8 cellular contexts compared by ENCODE assay signal in the genomic region with DNA sequence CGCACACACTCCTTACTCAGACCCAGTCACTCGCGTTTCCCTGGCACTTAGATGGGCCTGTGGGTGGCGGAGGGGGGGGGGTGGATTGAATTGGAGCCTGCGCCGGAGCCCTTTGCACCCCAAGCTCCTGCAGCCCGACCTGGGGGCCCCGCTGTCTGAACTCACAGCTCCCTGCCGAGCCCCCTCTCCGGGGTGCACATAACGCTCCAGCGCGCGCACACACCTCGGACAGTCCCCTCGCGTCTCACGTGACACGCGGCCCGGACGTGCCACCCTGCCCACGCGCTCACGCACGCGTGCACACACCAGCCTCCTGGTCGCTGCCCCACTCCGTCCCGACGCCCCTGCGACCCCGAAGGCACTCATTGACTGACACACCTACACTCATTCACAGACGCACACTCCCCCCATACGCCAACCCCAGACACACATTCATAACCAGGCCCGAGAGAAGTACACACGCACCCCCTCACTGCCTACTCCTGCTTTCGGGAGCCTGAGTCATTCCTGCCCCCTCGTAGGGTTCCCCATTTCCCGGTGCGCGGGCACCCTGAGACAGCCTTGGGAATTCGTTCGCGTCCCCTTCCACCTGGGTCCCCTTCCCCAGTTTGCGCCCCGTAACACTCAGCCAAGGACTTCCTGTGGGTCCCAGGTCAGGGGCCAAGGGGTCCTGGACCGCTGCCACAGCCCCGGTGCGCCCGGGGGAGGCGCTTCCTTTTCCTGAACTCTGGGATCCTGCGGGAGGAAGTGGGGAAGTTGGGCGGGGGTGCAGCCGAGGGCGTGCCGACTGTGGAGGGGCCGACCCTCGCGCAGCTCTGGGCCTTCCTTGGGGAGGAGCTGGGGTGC. TPM values are rescaled to one million over a fixed set of nuclear protein-coding genes. Genes with fewer than 3 reads are reported as not detected.
DNase-seq lines count a peak whose midpoint lies in the region; ATAC-seq and TF ChIP-seq lines count a peak whose summit lies in the region.

No MANE protein-coding gene starts in this region.

- H3K4me3 Mint-ChIP-seq in activated T-helper 2 cell treated with anti-CD3 and anti-CD28 coated beads, Interferon-gamma antibody, Interleukin-2, Interleukin-4, amounts not matched to agents 10 μg/mL and 5 μg/mL and 100 μg/mL, durations not matched to agents 14 hours and 24 hours and 36 hours (ENCODE audit: low read depth): peak overlapping the region; percentile 88
- peak overlapping the region; percentile 91 for H3K4me3 Mint-ChIP-seq in neural crest cell

- H3K27ac ChIP-seq in DOHH2 (ENCODE audit: low read depth, low read length) (no peak overlapping the region), vagina (peak overlapping the region; percentile 94)

- peaks cover 6% of the 10 kb centered on the region for H3F3A ChIP-seq in DOHH2 (ENCODE audit: control insufficient read depth, insufficient read depth)

- peak overlapping the region; percentile 73 for H3K4me3 ChIP-seq in DOHH2 (ENCODE audit: low read length)
- H3K4me3 ChIP-seq in fibroblast of villous mesenchyme (ENCODE audit: low read depth, low read length): peak overlapping the region; percentile 70
- peak overlapping the region; percentile 68 to 75 for H3K4me3 ChIP-seq in vagina

- peak overlapping the region; percentile 78 for H3K4me2 ChIP-seq in DOHH2 (ENCODE audit: low read length)

- ATAC-seq in GM19463 (IDR thresholded peaks at IDR 0.05; ENCODE audit: unreplicated experiment): no peak

- H3K27me3 ChIP-seq in DOHH2 (ENCODE audit: control insufficient read depth, low read length): peaks cover 4% of the 10 kb centered on the region; the same call in 1 of the 2 replicates
- no peaks in the 10 kb centered on the region for H3K27me3 ChIP-seq in vagina

- peaks cover 39% of the 10 kb centered on the region for H3K4me1 ChIP-seq in DOHH2 (ENCODE audit: control insufficient read depth, low read length)
- H3K4me1 ChIP-seq in vagina: peaks cover 35% of the 10 kb centered on the region

- intact Hi-C loops in activated T-helper 2 cell treated with anti-CD3 and anti-CD28 coated beads, Interferon-gamma antibody, Interleukin-2, Interleukin-4, amounts not matched to agents 10 μg/mL and 5 μg/mL and 100 μg/mL, durations not matched to agents 14 hours and 24 hours and 36 hours (cut with micrococcal nuclease): loop anchor here (5.0 kb wide), 2 partner anchors 33 to 107 kb away; no protein-coding TSS in a partner anchor
- intact Hi-C loops in vagina (cut with DNase I): no loop called here

- H3K9me2 ChIP-seq in DOHH2 (replicated peaks; ENCODE audit: control insufficient read depth, low read length): no peaks in the 10 kb centered on the region

- H4K20me1 ChIP-seq in DOHH2 (ENCODE audit: control insufficient read depth, insufficient read depth, low read depth, low read length): no peaks in the 10 kb centered on the region

- peaks cover 2% of the 10 kb centered on the region for H3K27me3 Mint-ChIP-seq in activated T-helper 2 cell treated with anti-CD3 and anti-CD28 coated beads, Interferon-gamma antibody, Interleukin-2, Interleukin-4, amounts not matched to agents 10 μg/mL and 5 μg/mL and 100 μg/mL, durations not matched to agents 14 hours and 24 hours and 36 hours (ENCODE audit: low read depth)
- no peaks in the 10 kb centered on the region for H3K27me3 Mint-ChIP-seq in neural crest cell (ENCODE audit: low read depth)

- TF ChIP-seq POLR2A in vagina (IDR thresholded peaks at IDR 0.05): no peak

- DNase-seq in NOMO-1 treated with DMSO at 0.1 percent for 48 hours (lab: John Stamatoyannopoulos, UW; ENCODE audit: unreplicated experiment) (peak; percentile 62), fibroblast of villous mesenchyme (ENCODE audit: low read depth) (peak; percentile 54), neural crest cell (ENCODE audit: low read depth, low spot score) (no peak), vagina (ENCODE audit: extremely low spot score in 2 of 2) (peak; percentile 88 to 94), NCI-H524 treated with DMSO at 0.1 percent for 48 hours (lab: John Stamatoyannopoulos, UW) (no peak)
- no peak for DNase-seq in activated T-helper 2 cell treated with anti-CD3 and anti-CD28 coated beads, Interferon-gamma antibody, Interleukin-2, Interleukin-4, amounts not matched to agents 10 μg/mL and 5 μg/mL and 100 μg/mL, durations not matched to agents 14 hours and 24 hours and 36 hours (ENCODE audit: low spot score)

- H3K9me3 ChIP-seq in DOHH2 (ENCODE audit: control insufficient read depth, insufficient read depth, low read length) (no peaks in the 10 kb centered on the region), vagina (no peaks in the 10 kb centered on the region)

- TF ChIP-seq CTCF in DOHH2 (IDR thresholded peaks at IDR 0.05; ENCODE audit: low read depth, low read length, poor library complexity, severe bottlenecking) (no peak), fibroblast of villous mesenchyme (IDR thresholded peaks at IDR 0.05; ENCODE audit: insufficient read depth, low read depth, low read length) (no peak), neural crest cell (conservative IDR thresholded peaks at IDR 0.05) (no peak), vagina (IDR thresholded peaks at IDR 0.05) (no peak)

- no peaks in the 10 kb centered on the region for H3K79me2 ChIP-seq in DOHH2 (ENCODE audit: control insufficient read depth, low read length)

- H3K36me3 ChIP-seq in DOHH2 (ENCODE audit: control insufficient read depth, low read length) (no peaks in the 10 kb centered on the region), vagina (peaks cover 0 to 5% of the 10 kb centered on the region in 2 donors)

- H3K4me1 Mint-ChIP-seq in activated T-helper 2 cell treated with anti-CD3 and anti-CD28 coated beads, Interferon-gamma antibody, Interleukin-2, Interleukin-4, amounts not matched to agents 10 μg/mL and 5 μg/mL and 100 μg/mL, durations not matched to agents 14 hours and 24 hours and 36 hours (ENCODE audit: low read depth): peaks cover 32% of the 10 kb centered on the region
- H3K4me1 Mint-ChIP-seq in neural crest cell: peaks cover 38% of the 10 kb centered on the region

- H3K27ac Mint-ChIP-seq in activated T-helper 2 cell treated with anti-CD3 and anti-CD28 coated beads, Interferon-gamma antibody, Interleukin-2, Interleukin-4, amounts not matched to agents 10 μg/mL and 5 μg/mL and 100 μg/mL, durations not matched to agents 14 hours and 24 hours and 36 hours: peak overlapping the region; percentile 86
- H3K27ac Mint-ChIP-seq in neural crest cell (ENCODE audit: unreplicated experiment): no peak overlapping the region

- H3K36me3 Mint-ChIP-seq in activated T-helper 2 cell treated with anti-CD3 and anti-CD28 coated beads, Interferon-gamma antibody, Interleukin-2, Interleukin-4, amounts not matched to agents 10 μg/mL and 5 μg/mL and 100 μg/mL, durations not matched to agents 14 hours and 24 hours and 36 hours (ENCODE audit: low read depth): peaks cover 4% of the 10 kb centered on the region
- no peaks in the 10 kb centered on the region for H3K36me3 Mint-ChIP-seq in neural crest cell (ENCODE audit: low read depth)

- no peaks in the 10 kb centered on the region for H3K9me3 Mint-ChIP-seq in activated T-helper 2 cell treated with anti-CD3 and anti-CD28 coated beads, Interferon-gamma antibody, Interleukin-2, Interleukin-4, amounts not matched to agents 10 μg/mL and 5 μg/mL and 100 μg/mL, durations not matched to agents 14 hours and 24 hours and 36 hours
- H3K9me3 Mint-ChIP-seq in neural crest cell: no peaks in the 10 kb centered on the region

RNA-seq across cellular contexts. Expression of a gene that starts 1.1 kb away (rescaled TPM):
- total RNA-seq in activated T-helper 2 cell treated with anti-CD3 and anti-CD28 coated beads, Interferon-gamma antibody, Interleukin-2, Interleukin-4, amounts not matched to agents 10 μg/mL and 5 μg/mL and 100 μg/mL, durations not matched to agents 14 hours and 24 hours and 36 hours: 9.8 and 11.3 TPM in 2 replicates
- total RNA-seq in fibroblast of villous mesenchyme (10.0 and 11.2 TPM in 2 replicates), neural crest cell (18.3 and 22.1 TPM in 2 replicates), vagina (13.8 TPM)

RNA-seq across cellular contexts. Expression of a gene that starts 38.0 kb away (rescaled TPM):
- total RNA-seq in activated T-helper 2 cell treated with anti-CD3 and anti-CD28 coated beads, Interferon-gamma antibody, Interleukin-2, Interleukin-4, amounts not matched to agents 10 μg/mL and 5 μg/mL and 100 μg/mL, durations not matched to agents 14 hours and 24 hours and 36 hours: 40.4 and 40.6 TPM in 2 replicates
- total RNA-seq in fibroblast of villous mesenchyme (not detected in 2 replicates), neural crest cell (not detected in 2 replicates), vagina (2.9 TPM)

RNA-seq across cellular contexts. Expression of a gene that starts 45.3 kb away (rescaled TPM):
- total RNA-seq in activated T-helper 2 cell treated with anti-CD3 and anti-CD28 coated beads, Interferon-gamma antibody, Interleukin-2, Interleukin-4, amounts not matched to agents 10 μg/mL and 5 μg/mL and 100 μg/mL, durations not matched to agents 14 hours and 24 hours and 36 hours: 687 and 692 TPM in 2 replicates
- total RNA-seq in fibroblast of villous mesenchyme (325 and 443 TPM in 2 replicates), neural crest cell (642 and 671 TPM in 2 replicates), vagina (157 TPM)

Comparison
In these comparisons a context has a peak if more than half of its experiments do, and no peak if none do; other contexts are left out.
1. DNase-seq: peak in NOMO-1 treated with DMSO at 0.1 percent for 48 hours (single experiment), fibroblast of villous mesenchyme (single experiment) and vagina (2 of 2); none in activated T-helper 2 cell treated with anti-CD3 and anti-CD28 coated beads, Interferon-gamma antibody, Interleukin-2, Interleukin-4, amounts not matched to agents 10 μg/mL and 5 μg/mL and 100 μg/mL, durations not matched to agents 14 hours and 24 hours and 36 hours (single experiment), neural crest cell (single experiment) and NCI-H524 treated with DMSO at 0.1 percent for 48 hours (single experiment).
2. RNA of a gene that starts 38.0 kb away (total RNA-seq): 40.4 to 40.6 TPM in activated T-helper 2 cell treated with anti-CD3 and anti-CD28 coated beads, Interferon-gamma antibody, Interleukin-2, Interleukin-4, amounts not matched to agents 10 μg/mL and 5 μg/mL and 100 μg/mL, durations not matched to agents 14 hours and 24 hours and 36 hours; 2.9 TPM in vagina (single experiment), not detected in neural crest cell and not detected in fibroblast of villous mesenchyme; every median in the first group is over 10 times any median in the second.
3. Peak in every context shown above with its lines, with median percentiles within 50 percentile points of each other: H3K4me3 ChIP-seq.